In genomic region chr13:50126378-50127016, GRCh38 we compare ENCODE assay signal across 8 cellular contexts.
DNase-seq lines count a peak whose midpoint lies in the region; ATAC-seq, FAIRE-seq and TF ChIP-seq lines count a peak whose summit lies in the region.

No MANE protein-coding gene starts in this region.

- H3K27me3 Mint-ChIP-seq in natural killer cell treated with Interleukin-12 subunit alpha and Interleukin-12 subunit beta and Interleukin-15 and Interleukin-18, amount 100 ng/mL, for 72 hours = peaks cover 8 to 9% of the 10 kb centered on the region in 2 donors

- no peaks in the 10 kb centered on the region for H3K27me3 ChIP-seq in Panc1 (ENCODE audit: control insufficient read depth, insufficient read depth, low read length)
- peaks cover 0 to 32% (median 14%) of the 10 kb centered on the region in 45 donors for H3K27me3 ChIP-seq in dorsolateral prefrontal cortex

- peaks cover 19% of the 10 kb centered on the region; the same call in 2 of the 3 replicates for H3K4me1 ChIP-seq in A549
- peaks cover 24% of the 10 kb centered on the region for H3K4me1 ChIP-seq in Panc1 (ENCODE audit: control insufficient read depth, insufficient read depth, low read length)

- H3K27ac ChIP-seq in A549 (peak overlapping the region; percentile 97 to 99), Panc1 (ENCODE audit: low read length) (peak overlapping the region; percentile 93), dorsolateral prefrontal cortex (peak overlapping the region; percentile 98 to 100 (median 100))

- H3K4me1 Mint-ChIP-seq in natural killer cell treated with Interleukin-12 subunit alpha and Interleukin-12 subunit beta and Interleukin-15 and Interleukin-18, amount 100 ng/mL, for 72 hours (ENCODE audit: low read depth in 2 of 2) = peaks cover 56 to 63% of the 10 kb centered on the region in 2 donors

- WGBS in A549 (ENCODE audit: missing lambda C conversion rate) = 65% methylated on average over 16 of the region's 22 CpGs

- peaks cover 4% of the 10 kb centered on the region for H3K36me3 Mint-ChIP-seq in natural killer cell treated with Interleukin-12 subunit alpha and Interleukin-12 subunit beta and Interleukin-15 and Interleukin-18, amount 100 ng/mL, for 72 hours

- no peaks in the 10 kb centered on the region; the same call in 1 of the 2 replicates for H3K36me3 ChIP-seq in Panc1 (ENCODE audit: control insufficient read depth, insufficient read depth, low read length)

- peak overlapping the region; percentile 85 for H3K4me3 Mint-ChIP-seq in natural killer cell treated with Interleukin-12 subunit alpha and Interleukin-12 subunit beta and Interleukin-15 and Interleukin-18, amount 100 ng/mL, for 72 hours

- peak overlapping the region; percentile 67 for H3K4me3 ChIP-seq in A549
- peak overlapping the region; percentile 74 to 77 for H3K4me3 ChIP-seq in Panc1 (ENCODE audit: low read depth in 2 of 2, low read length in 2 of 2)
- peak overlapping the region; percentile 66 to 99 (median 96) for H3K4me3 ChIP-seq in dorsolateral prefrontal cortex

- no peak for TF ChIP-seq POLR2A in A549 (IDR thresholded peaks at IDR 0.05; ENCODE audit: low read length)

- H3K4me2 ChIP-seq in A549 = peak overlapping the region; percentile 80

- peak; percentile 26 to 62 for DNase-seq in A549 (ENCODE audit: low read depth in 1 of 2, low spot score in 1 of 2)
- peak; percentile 34 for DNase-seq in GM10266 (ENCODE audit: extremely low spot score)
- no peak for DNase-seq in Panc1 (ENCODE audit: low read depth, low spot score)
- DNase-seq in dorsolateral prefrontal cortex = peak in 1 of 10 donors; percentile 37
- DNase-seq in natural killer cell treated with Interleukin-12 subunit alpha and Interleukin-12 subunit beta and Interleukin-15 and Interleukin-18, amount 100 ng/mL, for 72 hours (ENCODE audit: low spot score) = no peak
- DNase-seq in HPDE6-E6E7 (ENCODE audit: extremely low spot score) = no peak

- no peaks in the 10 kb centered on the region for H3K9me3 Mint-ChIP-seq in natural killer cell treated with Interleukin-12 subunit alpha and Interleukin-12 subunit beta and Interleukin-15 and Interleukin-18, amount 100 ng/mL, for 72 hours

- FAIRE-seq in A549 (lab: Jason Lieb, UNC) = no peak

- intact Hi-C loops in Panc1 (cut with micrococcal nuclease; ENCODE audit: unreplicated experiment) = no loop called here
- intact Hi-C loops in dorsolateral prefrontal cortex (cut with DNase I) = loop anchor here (1.0 to 10.0 kb wide), 5 partner anchors 41 to 401 kb away; no protein-coding TSS in a partner anchor

- BruUV-seq in Panc1 (replicated peaks; lab: Mats Ljungman, UMichigan) = TSS peak; percentile 68

- TF ChIP-seq EP300 in A549 (IDR thresholded peaks at IDR 0.05) = no peak

- in situ Hi-C loops in Panc1 (cut with HindIII; ENCODE audit: low pct_unique_long_range_greater_than_20kb, low sequenced_read_pairs) = no loop called here

- H3K9me3 ChIP-seq in A549 (no peaks in the 10 kb centered on the region), Panc1 (ENCODE audit: control insufficient read depth, insufficient read depth, low read depth, low read length) (no peaks in the 10 kb centered on the region)

- no peak for TF ChIP-seq RAD21 in A549 (conservative IDR thresholded peaks at IDR 0.05 in 1 of 2, IDR thresholded peaks at IDR 0.05 in 1 of 2)

- no peak for ATAC-seq in A549
- no peak for ATAC-seq in Panc1
- no peak for ATAC-seq in natural killer cell treated with Interleukin-12 subunit alpha and Interleukin-12 subunit beta and Interleukin-15 and Interleukin-18, amount 100 ng/mL, for 72 hours
- no peak for ATAC-seq in GM18868 (IDR thresholded peaks at IDR 0.05; ENCODE audit: unreplicated experiment)
- ATAC-seq in HG02588 (IDR thresholded peaks at IDR 0.05; ENCODE audit: unreplicated experiment) = no peak

- CTCF ChIA-PET in A549 (lab: Yijun Ruan, JAX) = interaction anchor here (0.9 to 2.1 kb wide), 6 partner anchors 18 to 674 kb away, joined by 3 to 6 read pairs (median 4); partner anchors contain the start of genes SPRYD7 and TRIM13
- CTCF ChIA-PET in Panc1 (lab: Charles Lee) = no interaction called here

- POLR2A ChIA-PET in A549 (lab: Yijun Ruan, JAX) (interaction anchor here (1.1 to 3.0 kb wide), 4 partner anchors 43 to 129 kb away, joined by 3 to 16 read pairs (median 4); partner anchors contain the start of gene TRIM13), Panc1 (lab: Charles Lee) (interaction anchor here (0.6 kb wide), 1 partner anchor 128 kb away, joined by 3 read pairs; no protein-coding TSS in a partner anchor)

- no peak for TF ChIP-seq CTCF in A549 (IDR thresholded peaks at IDR 0.05)
- no peak for TF ChIP-seq CTCF in GM10266 (IDR thresholded peaks at IDR 0.05; ENCODE audit: control insufficient read depth, insufficient read depth, low read depth, missing control alignments)
- no peak for TF ChIP-seq CTCF in Panc1 (IDR thresholded peaks at IDR 0.05)
- TF ChIP-seq CTCF in dorsolateral prefrontal cortex (IDR thresholded peaks at IDR 0.05 in 54 of 56, conservative IDR thresholded peaks at IDR 0.05 in 2 of 56; ENCODE audit: low read depth in 1 of 56, partially characterized antibody in 56 of 56) = no peak

- peak overlapping the region; percentile 82 to 88 for H3K27ac Mint-ChIP-seq in natural killer cell treated with Interleukin-12 subunit alpha and Interleukin-12 subunit beta and Interleukin-15 and Interleukin-18, amount 100 ng/mL, for 72 hours

TF ChIP-seq in A549, 52 proteins besides CTCF, POLR2A, EP300 and RAD21:
- peak in 1 of 2 experiments; percentile 30; a peak in 1 of 4 replicates for TF ChIP-seq CEBPB (IDR thresholded peaks at IDR 0.05)
- no peak for TF ChIP-seq KDM5A (IDR thresholded peaks at IDR 0.05)

Comparison
In these comparisons a context has a peak if more than half of its experiments do, and no peak if none do; other contexts are left out.
1. DNase-seq: peak in A549 (2 of 2) and GM10266 (single experiment); none in Panc1 (single experiment), natural killer cell treated with Interleukin-12 subunit alpha and Interleukin-12 subunit beta and Interleukin-15 and Interleukin-18, amount 100 ng/mL, for 72 hours (single experiment) and HPDE6-E6E7 (single experiment).
2. Peak in every context shown above with its lines, with median percentiles within 50 percentile points of each other: H3K27ac ChIP-seq and H3K4me3 ChIP-seq.